In genomic region chr11:27420722-27421572, GRCh38 we compare ENCODE assay signal across 1 cellular context.
TF ChIP-seq lines count a peak whose summit lies in the region.

No MANE protein-coding gene starts in this region.

TF ChIP-seq in K562, 482 proteins besides CTCF, POLR2A, EP300 and RAD21 (continued from another document and continues in another):
- TF ChIP-seq UBTF (IDR thresholded peaks at IDR 0.05; ENCODE audit: borderline replicate concordance in 1 of 2, low read depth in 2 of 2, low read length in 2 of 2) (no peak), PHB2 (IDR thresholded peaks at IDR 0.05; ENCODE audit: low read depth) (peak; percentile 96), MCM5 (IDR thresholded peaks at IDR 0.05; ENCODE audit: low read depth) (no peak), ZNF717 (CRISPR knock-in tag; IDR thresholded peaks at IDR 0.05) (no peak), POLR2B (IDR thresholded peaks at IDR 0.05; ENCODE audit: low read depth, partially characterized antibody) (no peak), TARDBP (IDR thresholded peaks at IDR 0.05) (peak; percentile 90; the same call in 1 of the 2 replicates), FIP1L1 (IDR thresholded peaks at IDR 0.05; ENCODE audit: low read depth, low read length, poor library complexity, severe bottlenecking) (no peak), ZNF318 (IDR thresholded peaks at IDR 0.05; ENCODE audit: borderline replicate concordance in 1 of 2, low read depth in 1 of 2) (peak in 1 of 2 experiments; percentile 64; a peak in 1 of 4 replicates), ZNF384 (IDR thresholded peaks at IDR 0.05; ENCODE audit: low read depth, low read length) (peak; percentile 37; the same call in 1 of the 2 replicates), ZNF197 (CRISPR knock-in tag; IDR thresholded peaks at IDR 0.05; ENCODE audit: low read depth) (peak; percentile 81; the same call in 1 of the 2 replicates), BRD9 (IDR thresholded peaks at IDR 0.05; ENCODE audit: low read depth, partially characterized antibody) (peak; percentile 57), CTCFL (IDR thresholded peaks at IDR 0.05; ENCODE audit: borderline replicate concordance, insufficient read depth, low read depth, low read length, poor library complexity, severe bottlenecking) (no peak), ZNF23 (CRISPR knock-in tag; IDR thresholded peaks at IDR 0.05) (no peak), ZNF175 (CRISPR knock-in tag; IDR thresholded peaks at IDR 0.05; ENCODE audit: low read depth) (peak; percentile 69; the same call in 1 of the 2 replicates), ZNF263 (CRISPR knock-in tag; IDR thresholded peaks at IDR 0.05; ENCODE audit: borderline replicate concordance) (no peak), RBM22 (IDR thresholded peaks at IDR 0.05; ENCODE audit: low read depth, low read length, poor library complexity, severe bottlenecking) (no peak), PTRF (tag; IDR thresholded peaks at IDR 0.05) (no peak), NFIX (CRISPR knock-in tag; IDR thresholded peaks at IDR 0.05; ENCODE audit: low read depth) (no peak), NFIC (IDR thresholded peaks at IDR 0.05) (peak; percentile 95), THAP12 (CRISPR knock-in tag; IDR thresholded peaks at IDR 0.05) (no peak), MCM7 (IDR thresholded peaks at IDR 0.05) (no peak), HIVEP1 (CRISPR knock-in tag; IDR thresholded peaks at IDR 0.05) (no peak), TOE1 (IDR thresholded peaks at IDR 0.05; ENCODE audit: borderline replicate concordance) (0 out of 2 replicates have a peak, but pooled peaks have one; percentile 55), TOE1 (CRISPR knock-in tag; IDR thresholded peaks at IDR 0.05; ENCODE audit: borderline replicate concordance, low read depth) (no peak), JUNB (CRISPR knock-in tag; conservative IDR thresholded peaks at IDR 0.05) (no peak), BACH1 (tag; IDR thresholded peaks at IDR 0.05) (no peak), RFX5 (IDR thresholded peaks at IDR 0.05; ENCODE audit: low read depth, low read length) (no peak), TCFL5 (CRISPR knock-in tag; conservative IDR thresholded peaks at IDR 0.05) (no peak), ZNF740 (CRISPR knock-in tag; IDR thresholded peaks at IDR 0.05) (no peak), ZNF740 (tag; IDR thresholded peaks at IDR 0.05) (no peak), HMG20A (CRISPR knock-in tag; conservative IDR thresholded peaks at IDR 0.05) (0 out of 2 replicates have a peak, but pooled peaks have one; percentile 58), PRPF4 (IDR thresholded peaks at IDR 0.05; ENCODE audit: insufficient read depth, low read depth, low read length, poor library complexity, severe bottlenecking) (no peak), SLC30A9 (CRISPR knock-in tag; IDR thresholded peaks at IDR 0.05) (no peak), ZNF507 (tag; conservative IDR thresholded peaks at IDR 0.05) (no peak), KLF1 (tag; IDR thresholded peaks at IDR 0.05) (no peak), NCOA1 (IDR thresholded peaks at IDR 0.05; ENCODE audit: low read depth) (peak; percentile 84), CBX1 (IDR thresholded peaks at IDR 0.05; ENCODE audit: low read depth) (no peak), POLR2G (IDR thresholded peaks at IDR 0.05; ENCODE audit: low read depth, low read length) (no peak), CHD1 (IDR thresholded peaks at IDR 0.05; ENCODE audit: low read length) (no peak)
- TF ChIP-seq, protein P1, sequence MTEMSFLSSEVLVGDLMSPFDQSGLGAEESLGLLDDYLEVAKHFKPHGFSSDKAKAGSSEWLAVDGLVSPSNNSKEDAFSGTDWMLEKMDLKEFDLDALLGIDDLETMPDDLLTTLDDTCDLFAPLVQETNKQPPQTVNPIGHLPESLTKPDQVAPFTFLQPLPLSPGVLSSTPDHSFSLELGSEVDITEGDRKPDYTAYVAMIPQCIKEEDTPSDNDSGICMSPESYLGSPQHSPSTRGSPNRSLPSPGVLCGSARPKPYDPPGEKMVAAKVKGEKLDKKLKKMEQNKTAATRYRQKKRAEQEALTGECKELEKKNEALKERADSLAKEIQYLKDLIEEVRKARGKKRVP (CRISPR knock-in tag; IDR thresholded peaks at IDR 0.05) = peak; percentile 57; the same call in 1 of the 2 replicates
- TF ChIP-seq, protein P2, sequence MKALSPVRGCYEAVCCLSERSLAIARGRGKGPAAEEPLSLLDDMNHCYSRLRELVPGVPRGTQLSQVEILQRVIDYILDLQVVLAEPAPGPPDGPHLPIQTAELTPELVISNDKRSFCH (CRISPR knock-in tag; IDR thresholded peaks at IDR 0.05) = no peak
- TF ChIP-seq, protein P2 (tag; IDR thresholded peaks at IDR 0.05) = peak; percentile 80; the same call in 1 of the 2 replicates
- TF ChIP-seq, protein P3, sequence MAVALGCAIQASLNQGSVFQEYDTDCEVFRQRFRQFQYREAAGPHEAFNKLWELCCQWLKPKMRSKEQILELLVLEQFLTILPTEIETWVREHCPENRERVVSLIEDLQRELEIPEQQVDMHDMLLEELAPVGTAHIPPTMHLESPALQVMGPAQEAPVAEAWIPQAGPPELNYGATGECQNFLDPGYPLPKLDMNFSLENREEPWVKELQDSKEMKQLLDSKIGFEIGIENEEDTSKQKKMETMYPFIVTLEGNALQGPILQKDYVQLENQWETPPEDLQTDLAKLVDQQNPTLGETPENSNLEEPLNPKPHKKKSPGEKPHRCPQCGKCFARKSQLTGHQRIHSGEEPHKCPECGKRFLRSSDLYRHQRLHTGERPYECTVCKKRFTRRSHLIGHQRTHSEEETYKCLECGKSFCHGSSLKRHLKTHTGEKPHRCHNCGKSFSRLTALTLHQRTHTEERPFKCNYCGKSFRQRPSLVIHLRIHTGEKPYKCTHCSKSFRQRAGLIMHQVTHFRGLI (CRISPR knock-in tag; IDR thresholded peaks at IDR 0.05) = no peak; the same call in 1 of the 2 replicates
- TF ChIP-seq, protein P4, sequence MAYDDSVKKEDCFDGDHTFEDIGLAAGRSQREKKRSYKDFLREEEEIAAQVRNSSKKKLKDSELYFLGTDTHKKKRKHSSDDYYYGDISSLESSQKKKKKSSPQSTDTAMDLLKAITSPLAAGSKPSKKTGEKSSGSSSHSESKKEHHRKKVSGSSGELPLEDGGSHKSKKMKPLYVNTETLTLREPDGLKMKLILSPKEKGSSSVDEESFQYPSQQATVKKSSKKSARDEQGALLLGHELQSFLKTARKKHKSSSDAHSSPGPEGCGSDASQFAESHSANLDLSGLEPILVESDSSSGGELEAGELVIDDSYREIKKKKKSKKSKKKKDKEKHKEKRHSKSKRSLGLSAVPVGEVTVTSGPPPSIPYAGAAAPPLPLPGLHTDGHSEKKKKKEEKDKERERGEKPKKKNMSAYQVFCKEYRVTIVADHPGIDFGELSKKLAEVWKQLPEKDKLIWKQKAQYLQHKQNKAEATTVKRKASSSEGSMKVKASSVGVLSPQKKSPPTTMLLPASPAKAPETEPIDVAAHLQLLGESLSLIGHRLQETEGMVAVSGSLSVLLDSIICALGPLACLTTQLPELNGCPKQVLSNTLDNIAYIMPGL (CRISPR knock-in tag; IDR thresholded peaks at IDR 0.05) = no peak
